Comparison of ENCODE assay signal across 14 cellular contexts in genomic region chr3:188165596-188165995, GRCh38. TPM values are rescaled to one million over a fixed set of nuclear protein-coding genes. Genes with fewer than 3 reads are reported as not detected.
DNase-seq lines count a peak whose midpoint lies in the region; ATAC-seq and TF ChIP-seq lines count a peak whose summit lies in the region.
"Had no signal": no experiment of that assay in that cellular context is flagged by ENCODE, and none has a peak within 500 bp of the region (broad histone marks: within the 10 kb centered on the region; RNA-seq: fewer than 3 reads in every experiment).

No MANE protein-coding gene starts in this region.

- H3K27ac Mint-ChIP-seq in activated T-helper 17 cell treated with anti-CD3 and anti-CD28 coated beads, Interleukin-2, amount 50 U/mL, for 72 hours = peak overlapping the region; percentile 6
- H3K27ac Mint-ChIP-seq: neural progenitor cell had no signal

- H3K4me3 ChIP-seq in mucosa of descending colon = no peak overlapping the region
- H3K4me3 ChIP-seq in uterus = no peak overlapping the region
- H3K4me3 ChIP-seq: neural progenitor cell had no signal

- H3K4me3 Mint-ChIP-seq in activated T-helper 17 cell treated with anti-CD3 and anti-CD28 coated beads, Interleukin-2, amount 50 U/mL, for 72 hours = peak overlapping the region; percentile 52
- H3K4me3 Mint-ChIP-seq: brain, neural progenitor cell had no signal

- no peaks in the 10 kb centered on the region for H3K36me3 Mint-ChIP-seq in activated T-helper 17 cell treated with anti-CD3 and anti-CD28 coated beads, Interleukin-2, amount 50 U/mL, for 72 hours (ENCODE audit: low read depth)

- H3K4me1 Mint-ChIP-seq in activated T-helper 17 cell treated with anti-CD3 and anti-CD28 coated beads, Interleukin-2, amount 50 U/mL, for 72 hours = peaks cover 35% of the 10 kb centered on the region

- intact Hi-C loops in mucosa of descending colon (cut with DNase I, micrococcal nuclease) (no loop called here), uterus (cut with DNase I; ENCODE audit: low total_unique reads) (no loop called here)

- no peaks in the 10 kb centered on the region for H3K27me3 Mint-ChIP-seq in activated T-helper 17 cell treated with anti-CD3 and anti-CD28 coated beads, Interleukin-2, amount 50 U/mL, for 72 hours
- H3K27me3 Mint-ChIP-seq: brain had no signal

- peak overlapping the region; percentile 43 to 44 for H3K27ac ChIP-seq in uterus
- H3K27ac ChIP-seq: neural progenitor cell had no signal

- DNase-seq in stimulated activated CD4-positive, alpha-beta T cell treated with anti-CD3 and anti-CD28 coated beads, Interleukin-1b, Interleukin-23, amount 100 ng/mL, for 48 hours = peak; percentile 66
- no peak for DNase-seq in stimulated activated CD4-positive, alpha-beta T cell treated with anti-CD3 and anti-CD28 coated beads, Interleukin-12 subunit alpha, Interleukin-12 subunit beta, amount 100 ng/mL, for 4 hours
- DNase-seq in mucosa of descending colon = no peak
- DNase-seq in uterus = no peak
- no peak for DNase-seq in KBM-7
- DNase-seq in activated gamma-delta T cell (lab: John Stamatoyannopoulos, UW) = no peak
- DNase-seq: C1 segment of cervical spinal cord, erythroblast, substantia nigra had no signal

- H3K36me3 ChIP-seq in mucosa of descending colon (ENCODE audit: low read depth) = no peaks in the 10 kb centered on the region
- no peaks in the 10 kb centered on the region for H3K36me3 ChIP-seq in uterus
- H3K36me3 ChIP-seq: neural progenitor cell had no signal

- H3K9me3 Mint-ChIP-seq in activated T-helper 17 cell treated with anti-CD3 and anti-CD28 coated beads, Interleukin-2, amount 50 U/mL, for 72 hours = no peaks in the 10 kb centered on the region
- H3K9me3 Mint-ChIP-seq: brain, neural progenitor cell had no signal

- peak; percentile 77 for ATAC-seq in activated T-helper 17 cell treated with anti-CD3 and anti-CD28 coated beads, Interleukin-2, amount 50 U/mL, for 72 hours (replicated peaks)
- ATAC-seq in mucosa of descending colon (peak; percentile 70), HG03442 (IDR thresholded peaks at IDR 0.05; ENCODE audit: unreplicated experiment) (no peak)
- ATAC-seq: Right ventricle myocardium inferior had no signal

- TF ChIP-seq POLR2A in uterus (IDR thresholded peaks at IDR 0.05) = no peak

- no peaks in the 10 kb centered on the region for H3K9me3 ChIP-seq in mucosa of descending colon
- H3K9me3 ChIP-seq in uterus = no peaks in the 10 kb centered on the region

- TF ChIP-seq CTCF in mucosa of descending colon (IDR thresholded peaks at IDR 0.05) (no peak), uterus (IDR thresholded peaks at IDR 0.05) (no peak)

- H3K4me1 ChIP-seq in mucosa of descending colon (ENCODE audit: low read depth) (peaks cover 79% of the 10 kb centered on the region), uterus (peaks cover 4 to 6% of the 10 kb centered on the region in 2 donors)

- no peaks in the 10 kb centered on the region for H3K27me3 ChIP-seq in uterus
- H3K27me3 ChIP-seq: neural progenitor cell had no signal

- in situ Hi-C loops in KBM-7 (cut with MboI; ENCODE audit: low pct_unique_long_range_greater_than_20kb, low sequenced_read_pairs) = no loop called here

RNA-seq across cellular contexts. Expression of gene LPP, which starts 11.6 kb away (rescaled TPM):
- 10 to 100 TPM; 46.6 to 92.4 TPM for total RNA-seq in activated T-helper 17 cell treated with anti-CD3 and anti-CD28 coated beads, Interleukin-2, amount 50 U/mL, for 72 hours
- total RNA-seq in mucosa of descending colon (100 to 1,000 TPM; 262 to 816 (median 325) TPM), uterus (1,000 to 10,000 TPM in 1 of 4 donors, 100 to 1,000 TPM in 3; 180 to 1,374 (median 712) TPM)
